In the genomic region with DNA sequence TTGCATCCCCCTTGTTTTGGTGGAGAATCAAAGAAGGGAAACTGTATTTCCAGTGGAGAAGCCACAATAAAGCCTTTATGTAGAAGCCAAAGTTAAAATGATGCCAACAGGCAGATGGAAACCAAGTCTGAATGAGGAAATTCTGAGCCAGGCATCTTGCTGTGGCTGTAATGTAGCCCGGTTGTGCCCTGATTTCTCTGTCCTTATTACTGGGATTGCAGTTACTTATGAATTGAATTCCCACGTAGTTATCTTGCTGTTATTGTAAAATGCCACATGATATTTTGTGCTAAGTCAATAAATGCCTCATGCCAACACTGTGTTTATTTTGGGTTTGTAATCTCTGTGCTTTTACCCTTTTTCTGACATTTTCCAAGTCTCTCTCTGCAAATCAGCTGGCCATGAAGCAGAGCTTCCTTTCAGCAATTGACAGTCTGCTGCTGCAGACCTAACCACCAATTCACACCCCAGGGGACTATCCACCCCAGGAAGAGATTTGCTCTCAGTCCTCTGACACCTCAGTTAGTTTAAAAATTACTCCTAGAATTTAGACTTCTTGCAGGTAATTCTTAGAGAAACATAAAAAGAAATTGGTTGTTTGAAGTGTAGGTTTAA, we compare ENCODE assay signal across 18 cellular contexts.
DNase-seq lines count a peak whose midpoint lies in the region; ATAC-seq, FAIRE-seq and TF ChIP-seq lines count a peak whose summit lies in the region.
"Had no signal": no experiment of that assay in that cellular context is flagged by ENCODE, and none has a peak within 500 bp of the region (broad histone marks: within the 10 kb centered on the region; RNA-seq: fewer than 3 reads in every experiment).

No MANE protein-coding gene starts in this region.

- intact Hi-C loops in sciatic nerve (cut with DNase I), result no loop called here
- intact Hi-C loops in activated CD4-positive, alpha-beta memory T cell treated with anti-CD3 and anti-CD28 coated beads for 36 hours (cut with micrococcal nuclease), result no loop called here
- intact Hi-C loops in natural killer cell (cut with micrococcal nuclease), result no loop called here

- no peaks in the 10 kb centered on the region for H3K36me3 Mint-ChIP-seq in activated CD4-positive, alpha-beta memory T cell treated with anti-CD3 and anti-CD28 coated beads for 36 hours
- H3K36me3 Mint-ChIP-seq in natural killer cell, result no peaks in the 10 kb centered on the region
- H3K36me3 Mint-ChIP-seq in natural killer cell treated with Interleukin-12 subunit alpha and Interleukin-12 subunit beta and Interleukin-15 and Interleukin-18, amount 100 ng/mL, for 72 hours, result no peaks in the 10 kb centered on the region
- H3K36me3 Mint-ChIP-seq: T-cell had no signal

- no peaks in the 10 kb centered on the region for H3K27me3 Mint-ChIP-seq in activated CD4-positive, alpha-beta memory T cell treated with anti-CD3 and anti-CD28 coated beads for 36 hours
- no peaks in the 10 kb centered on the region for H3K27me3 Mint-ChIP-seq in natural killer cell (ENCODE audit: low read depth in 2 of 2)
- H3K27me3 Mint-ChIP-seq in natural killer cell treated with Interleukin-12 subunit alpha and Interleukin-12 subunit beta and Interleukin-15 and Interleukin-18, amount 100 ng/mL, for 72 hours, result no peaks in the 10 kb centered on the region
- H3K27me3 Mint-ChIP-seq: effector memory CD8-positive, alpha-beta T cell; T-cell had no signal

- no peaks in the 10 kb centered on the region for H3K4me1 ChIP-seq in adipocyte (ENCODE audit: control insufficient read depth, insufficient read depth, low read length)
- H3K4me1 ChIP-seq: Caco-2 had no signal

- H3K27me3 ChIP-seq in H7 (ENCODE audit: control insufficient read depth, insufficient read depth, low read length) (no peaks in the 10 kb centered on the region), adipocyte (replicated peaks; ENCODE audit: control insufficient read depth, insufficient read depth, low read length) (peaks cover 4% of the 10 kb centered on the region)

- H3K4me3 ChIP-seq in H7 (ENCODE audit: insufficient read depth, low read depth, low read length) (no peak overlapping the region), adipocyte (ENCODE audit: low read length) (no peak overlapping the region)
- H3K4me3 ChIP-seq: lung had no signal

- H3K9me3 Mint-ChIP-seq in activated CD4-positive, alpha-beta memory T cell treated with anti-CD3 and anti-CD28 coated beads for 36 hours, result no peaks in the 10 kb centered on the region
- H3K9me3 Mint-ChIP-seq in natural killer cell, result no peaks in the 10 kb centered on the region
- H3K9me3 Mint-ChIP-seq in natural killer cell treated with Interleukin-12 subunit alpha and Interleukin-12 subunit beta and Interleukin-15 and Interleukin-18, amount 100 ng/mL, for 72 hours, result no peaks in the 10 kb centered on the region
- H3K9me3 Mint-ChIP-seq: effector memory CD8-positive, alpha-beta T cell had no signal

- H3K4me3 Mint-ChIP-seq in activated CD4-positive, alpha-beta memory T cell treated with anti-CD3 and anti-CD28 coated beads for 36 hours, result no peak overlapping the region
- no peak overlapping the region for H3K4me3 Mint-ChIP-seq in natural killer cell
- no peak overlapping the region for H3K4me3 Mint-ChIP-seq in natural killer cell treated with Interleukin-12 subunit alpha and Interleukin-12 subunit beta and Interleukin-15 and Interleukin-18, amount 100 ng/mL, for 72 hours
- H3K4me3 Mint-ChIP-seq: effector memory CD8-positive, alpha-beta T cell; T-cell had no signal

- H3K9ac ChIP-seq in adipocyte (ENCODE audit: low read length), result no peak overlapping the region

- POLR2A ChIA-PET in activated CD4-positive, alpha-beta memory T cell treated with anti-CD3 and anti-CD28 coated beads for 36 hours (lab: Charles Lee), result no interaction called here

- no peaks in the 10 kb centered on the region for H3K4me1 Mint-ChIP-seq in activated CD4-positive, alpha-beta memory T cell treated with anti-CD3 and anti-CD28 coated beads for 36 hours (ENCODE audit: low read depth)
- H3K4me1 Mint-ChIP-seq in natural killer cell, result no peaks in the 10 kb centered on the region
- no peaks in the 10 kb centered on the region for H3K4me1 Mint-ChIP-seq in natural killer cell treated with Interleukin-12 subunit alpha and Interleukin-12 subunit beta and Interleukin-15 and Interleukin-18, amount 100 ng/mL, for 72 hours (ENCODE audit: low read depth in 2 of 2)
- H3K4me1 Mint-ChIP-seq: T-cell had no signal

- no peak for TF ChIP-seq CTCF in D721Med (IDR thresholded peaks at IDR 0.05; ENCODE audit: insufficient read depth, missing control alignments)
- no peak for TF ChIP-seq CTCF in natural killer cell (IDR thresholded peaks at IDR 0.05)

- H3K36me3 ChIP-seq in H7 (replicated peaks; ENCODE audit: control insufficient read depth, insufficient read depth, low read length) (no peaks in the 10 kb centered on the region), adipocyte (ENCODE audit: control insufficient read depth, insufficient read depth, low read length, severe bottlenecking) (no peaks in the 10 kb centered on the region)

- H3K9me3 ChIP-seq in adipocyte (ENCODE audit: control insufficient read depth, low read length), result no peaks in the 10 kb centered on the region
- H3K9me3 ChIP-seq: Caco-2 had no signal

- H3K27ac Mint-ChIP-seq in activated CD4-positive, alpha-beta memory T cell treated with anti-CD3 and anti-CD28 coated beads for 36 hours, result no peak overlapping the region
- H3K27ac Mint-ChIP-seq in natural killer cell, result no peak overlapping the region
- no peak overlapping the region for H3K27ac Mint-ChIP-seq in natural killer cell treated with Interleukin-12 subunit alpha and Interleukin-12 subunit beta and Interleukin-15 and Interleukin-18, amount 100 ng/mL, for 72 hours
- H3K27ac Mint-ChIP-seq: effector memory CD8-positive, alpha-beta T cell; T-cell had no signal

- ATAC-seq in left lobe of liver (peak; percentile 63), sciatic nerve (no peak), natural killer cell (no peak)
- no peak for ATAC-seq in natural killer cell treated with Interleukin-12 subunit alpha and Interleukin-12 subunit beta and Interleukin-15 and Interleukin-18, amount 100 ng/mL, for 72 hours
- ATAC-seq: effector memory CD8-positive, alpha-beta T cell; T-cell had no signal

- peak; percentile 68 for FAIRE-seq in D721Med (lab: Jason Lieb, UNC)
- FAIRE-seq: G401.6 had no signal

- CTCF ChIA-PET in activated CD4-positive, alpha-beta memory T cell treated with anti-CD3 and anti-CD28 coated beads for 36 hours (lab: Charles Lee), result no interaction called here

- DNase-seq in D721Med (ENCODE audit: insufficient read length, low spot score) (no peak), H7 (peak; percentile 24), adipocyte (ENCODE audit: low read depth) (peak; percentile 28), left lobe of liver (ENCODE audit: low spot score) (no peak), sciatic nerve (ENCODE audit: low spot score) (no peak), natural killer cell (no peak)
- DNase-seq in activated CD4-positive, alpha-beta memory T cell treated with anti-CD3 and anti-CD28 coated beads for 36 hours, result no peak
- no peak for DNase-seq in natural killer cell treated with Interleukin-12 subunit alpha and Interleukin-12 subunit beta and Interleukin-15 and Interleukin-18, amount 100 ng/mL, for 72 hours (ENCODE audit: low spot score)
- DNase-seq: activated CD8-positive, alpha-beta memory T cell treated with anti-CD3 and anti-CD28 coated beads, Interleukin-2, amount 50 U/mL, for 48 hours; activated naive CD4-positive, alpha-beta T cell treated with anti-CD3 and anti-CD28 coated beads, Interleukin-2, amount 50 U/mL, for 16 hours; Caco-2; effector memory CD8-positive, alpha-beta T cell; NCI-H526; stimulated activated CD4-positive, alpha-beta T cell treated with anti-CD3 and anti-CD28 coated beads, Interleukin-4, amount 100 ng/mL, for 4 hours; T-cell; trophoblast cell had no signal

Comparison
In these comparisons a context has a peak if more than half of its experiments do, and no peak if none do; other contexts are left out.
1. DNase-seq: peak in H7 (single experiment) and adipocyte (single experiment); none in D721Med (single experiment), left lobe of liver (single experiment), sciatic nerve (single experiment), activated CD4-positive, alpha-beta memory T cell treated with anti-CD3 and anti-CD28 coated beads for 36 hours (single experiment), natural killer cell (single experiment) and natural killer cell treated with Interleukin-12 subunit alpha and Interleukin-12 subunit beta and Interleukin-15 and Interleukin-18, amount 100 ng/mL, for 72 hours (single experiment).